ENCODE assay signal across 15 cellular contexts in genomic region chr6:149111556-149112115, GRCh38.
A peak's percentile ranks its signal among the peaks of the same experiment; 100 is the strongest.
DNase-seq lines count a peak whose midpoint lies in the region; ATAC-seq and TF ChIP-seq lines count a peak whose summit lies in the region.
"Had no signal": no experiment of that assay in that cellular context is flagged by ENCODE, and none has a peak within 500 bp of the region (broad histone marks: within the 10 kb centered on the region; RNA-seq: fewer than 3 reads in every experiment).

No MANE protein-coding gene starts in this region.

- H3K27ac Mint-ChIP-seq in stimulated activated naive CD8-positive, alpha-beta T cell treated with anti-CD3 and anti-CD28 coated beads, Interleukin-15, Interleukin-2, amounts not matched to agents 100 ng/mL and 50 ng/mL, for 24 hours, result peak overlapping the region; percentile 46

- no peaks in the 10 kb centered on the region for H3K9me3 Mint-ChIP-seq in stimulated activated naive CD8-positive, alpha-beta T cell treated with anti-CD3 and anti-CD28 coated beads, Interleukin-15, Interleukin-2, amounts not matched to agents 100 ng/mL and 50 ng/mL, for 24 hours

- in situ Hi-C loops in GM13976 (cut with MboI; ENCODE audit: low sequenced_read_pairs, unreplicated experiment), result no loop called here

- 84% methylated on average over 2 of the region's 2 CpGs for WGBS in tibial nerve, 2 donors
- 46 to 73% (median 65%) methylated on average over 2 of the region's 2 CpGs for WGBS in ovary, 3 donors

- DNase-seq in stimulated activated naive CD8-positive, alpha-beta T cell treated with anti-CD3 and anti-CD28 coated beads, Interleukin-15, Interleukin-2, amounts not matched to agents 100 U/mL and 50 U/mL, for 24 hours, result no peak
- DNase-seq in NOMO-1 treated with DMSO at 0.1 percent for 48 hours (lab: John Stamatoyannopoulos, UW; ENCODE audit: unreplicated experiment) (peak; percentile 74), tibial nerve (ENCODE audit: low spot score in 2 of 2) (no peak), GM13976 (ENCODE audit: low spot score) (no peak), ovary (no peak), left lung (no peak)
- DNase-seq: caudate nucleus; DMS153; islet precursor cell; MM.1S; NCI-H2227 treated with DMSO at 0.1 percent for 48 hours; psoas muscle; stimulated activated CD4-positive, alpha-beta T cell treated with anti-CD3 and anti-CD28 coated beads, Interleukin-2, amount 100 ng/mL, for 24 hours had no signal

- H3K4me1 Mint-ChIP-seq in stimulated activated naive CD8-positive, alpha-beta T cell treated with anti-CD3 and anti-CD28 coated beads, Interleukin-15, Interleukin-2, amounts not matched to agents 100 ng/mL and 50 ng/mL, for 24 hours (ENCODE audit: low read depth), result peaks cover 45% of the 10 kb centered on the region

- H3K4me1 ChIP-seq in tibial nerve (peaks cover 0 to 19% (median 3%) of the 10 kb centered on the region in 4 donors), ovary (ENCODE audit: insufficient read depth) (peaks cover 4% of the 10 kb centered on the region), left lung (peaks cover 0 to 4% of the 10 kb centered on the region in 2 donors)
- H3K4me1 ChIP-seq: psoas muscle had no signal

- no peaks in the 10 kb centered on the region for H3K36me3 Mint-ChIP-seq in stimulated activated naive CD8-positive, alpha-beta T cell treated with anti-CD3 and anti-CD28 coated beads, Interleukin-15, Interleukin-2, amounts not matched to agents 100 ng/mL and 50 ng/mL, for 24 hours (ENCODE audit: low read depth)

- TF ChIP-seq CTCF in tibial nerve (IDR thresholded peaks at IDR 0.05), result no peak
- no peak for TF ChIP-seq CTCF in GM13976 (IDR thresholded peaks at IDR 0.05; ENCODE audit: borderline replicate concordance, control extremely low read depth, extremely low read depth, insufficient read depth, missing control alignments)
- no peak for TF ChIP-seq CTCF in ovary (IDR thresholded peaks at IDR 0.05)
- no peak for TF ChIP-seq CTCF in left lung (IDR thresholded peaks at IDR 0.05)

- TF ChIP-seq POLR2A in tibial nerve (IDR thresholded peaks at IDR 0.05) (no peak), ovary (IDR thresholded peaks at IDR 0.05) (no peak)

- H3K4me3 Mint-ChIP-seq in stimulated activated naive CD8-positive, alpha-beta T cell treated with anti-CD3 and anti-CD28 coated beads, Interleukin-15, Interleukin-2, amounts not matched to agents 100 ng/mL and 50 ng/mL, for 24 hours, result no peak overlapping the region

- ATAC-seq in stimulated activated naive CD8-positive, alpha-beta T cell treated with anti-CD3 and anti-CD28 coated beads, Interleukin-15, Interleukin-2, amounts not matched to agents 100 U/mL and 50 U/mL, for 24 hours, result no peak
- ATAC-seq in HG02798 (IDR thresholded peaks at IDR 0.05; ENCODE audit: poor library complexity, unreplicated experiment) (peak; percentile 48), left lung (no peak)
- ATAC-seq: psoas muscle had no signal

- H3K9me3 ChIP-seq in tibial nerve, result peaks cover 0 to 6% (median 0%) of the 10 kb centered on the region in 4 donors
- no peaks in the 10 kb centered on the region for H3K9me3 ChIP-seq in ovary
- no peaks in the 10 kb centered on the region for H3K9me3 ChIP-seq in left lung
- H3K9me3 ChIP-seq: psoas muscle had no signal

- intact Hi-C loops in ovary (cut with DNase I), result no loop called here
- intact Hi-C loops in left lung (cut with DNase I), result no loop called here

- H3K36me3 ChIP-seq in tibial nerve, result no peaks in the 10 kb centered on the region
- H3K36me3 ChIP-seq in ovary, result no peaks in the 10 kb centered on the region
- no peaks in the 10 kb centered on the region for H3K36me3 ChIP-seq in left lung

- H3K27me3 ChIP-seq in tibial nerve (no peaks in the 10 kb centered on the region), ovary (no peaks in the 10 kb centered on the region), left lung (no peaks in the 10 kb centered on the region)

- H3K4me3 ChIP-seq in tibial nerve (no peak overlapping the region), ovary (no peak overlapping the region), left lung (no peak overlapping the region)
- H3K4me3 ChIP-seq: psoas muscle had no signal

- no peaks in the 10 kb centered on the region for H3K27me3 Mint-ChIP-seq in stimulated activated naive CD8-positive, alpha-beta T cell treated with anti-CD3 and anti-CD28 coated beads, Interleukin-15, Interleukin-2, amounts not matched to agents 100 ng/mL and 50 ng/mL, for 24 hours

- H3K27ac ChIP-seq in tibial nerve, result no peak overlapping the region
- H3K27ac ChIP-seq in ovary, result no peak overlapping the region
- H3K27ac ChIP-seq in left lung, result no peak overlapping the region
- H3K27ac ChIP-seq: psoas muscle had no signal

- TF ChIP-seq EP300 in tibial nerve (IDR thresholded peaks at IDR 0.05) (no peak), ovary (IDR thresholded peaks at IDR 0.05) (no peak)
